In the genomic region with DNA sequence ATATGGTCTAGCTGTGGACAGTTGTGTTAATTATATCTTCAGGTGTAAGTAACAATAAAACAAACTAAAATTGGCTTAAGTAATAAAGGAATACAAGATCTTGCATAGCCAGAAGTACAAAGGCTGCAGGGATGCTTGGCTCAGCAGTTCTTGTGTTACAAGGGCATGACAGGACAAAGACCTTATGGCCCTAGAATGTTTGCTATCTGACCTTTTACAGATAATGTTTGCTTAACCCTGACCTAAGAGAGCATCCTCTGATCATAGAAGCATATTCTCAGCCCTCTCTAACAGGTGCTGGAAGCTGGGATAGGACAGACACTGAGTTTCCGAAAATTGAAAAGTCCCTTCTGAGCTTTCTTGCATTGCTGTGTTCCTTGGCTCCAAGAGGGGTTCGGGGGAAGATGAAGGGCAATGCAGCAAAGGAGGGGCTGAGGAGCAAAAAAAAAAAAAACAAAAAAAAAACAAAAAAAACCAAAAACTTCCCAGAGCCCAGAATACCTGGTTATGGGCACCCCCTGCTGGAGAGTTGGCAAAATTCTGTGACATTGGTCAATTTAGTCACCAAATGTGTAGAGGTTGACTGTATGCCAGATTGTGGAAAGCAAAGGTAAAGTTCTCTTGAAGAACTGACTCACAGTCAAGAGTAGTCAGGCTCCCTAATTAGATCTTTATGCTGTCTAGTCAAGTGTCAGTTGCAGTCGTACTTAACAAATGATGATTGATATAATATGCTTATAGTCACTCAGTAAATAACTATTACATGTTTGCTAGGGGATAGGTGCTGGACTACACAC, we compare ENCODE assay signal across 1 cellular context.
TF ChIP-seq lines count a peak whose summit lies in the region.

No MANE protein-coding gene starts in this region.

TF ChIP-seq in HepG2, 621 proteins besides CTCF, POLR2A, EP300 and RAD21 (continued from another document and continues in another):
- TF ChIP-seq, protein P1, sequence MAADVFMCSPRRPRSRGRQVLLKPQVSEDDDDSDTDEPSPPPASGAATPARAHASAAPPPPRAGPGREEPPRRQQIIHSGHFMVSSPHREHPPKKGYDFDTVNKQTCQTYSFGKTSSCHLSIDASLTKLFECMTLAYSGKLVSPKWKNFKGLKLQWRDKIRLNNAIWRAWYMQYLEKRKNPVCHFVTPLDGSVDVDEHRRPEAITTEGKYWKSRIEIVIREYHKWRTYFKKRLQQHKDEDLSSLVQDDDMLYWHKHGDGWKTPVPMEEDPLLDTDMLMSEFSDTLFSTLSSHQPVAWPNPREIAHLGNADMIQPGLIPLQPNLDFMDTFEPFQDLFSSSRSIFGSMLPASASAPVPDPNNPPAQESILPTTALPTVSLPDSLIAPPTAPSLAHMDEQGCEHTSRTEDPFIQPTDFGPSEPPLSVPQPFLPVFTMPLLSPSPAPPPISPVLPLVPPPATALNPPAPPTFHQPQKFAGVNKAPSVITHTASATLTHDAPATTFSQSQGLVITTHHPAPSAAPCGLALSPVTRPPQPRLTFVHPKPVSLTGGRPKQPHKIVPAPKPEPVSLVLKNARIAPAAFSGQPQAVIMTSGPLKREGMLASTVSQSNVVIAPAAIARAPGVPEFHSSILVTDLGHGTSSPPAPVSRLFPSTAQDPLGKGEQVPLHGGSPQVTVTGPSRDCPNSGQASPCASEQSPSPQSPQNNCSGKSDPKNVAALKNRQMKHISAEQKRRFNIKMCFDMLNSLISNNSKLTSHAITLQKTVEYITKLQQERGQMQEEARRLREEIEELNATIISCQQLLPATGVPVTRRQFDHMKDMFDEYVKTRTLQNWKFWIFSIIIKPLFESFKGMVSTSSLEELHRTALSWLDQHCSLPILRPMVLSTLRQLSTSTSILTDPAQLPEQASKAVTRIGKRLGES (CRISPR knock-in tag; IDR thresholded peaks at IDR 0.05; ENCODE audit: borderline replicate concordance) = no peak
- TF ChIP-seq XRCC5 (optimal IDR thresholded peaks at IDR 0.05; ENCODE audit: low read length) (no peak), RCOR2 (CRISPR knock-in tag; IDR thresholded peaks at IDR 0.05) (peak; percentile 62; the same call in 1 of the 2 replicates), HNF4G (IDR thresholded peaks at IDR 0.05; ENCODE audit: borderline replicate concordance, low read depth, low read length) (0 out of 2 replicates have a peak, but pooled peaks have one; percentile 10), HNF4G (CRISPR knock-in tag; IDR thresholded peaks at IDR 0.05; ENCODE audit: borderline replicate concordance, low read depth) (no peak), GLI4 (CRISPR knock-in tag; IDR thresholded peaks at IDR 0.05; ENCODE audit: borderline replicate concordance) (no peak), RARA (CRISPR knock-in tag; IDR thresholded peaks at IDR 0.05) (peak; percentile 77), FOXC1 (CRISPR knock-in tag; IDR thresholded peaks at IDR 0.05; ENCODE audit: borderline replicate concordance) (no peak; the same call in 1 of the 2 replicates), RBFOX2 (IDR thresholded peaks at IDR 0.05; ENCODE audit: low read depth, low read length) (no peak), SIX1 (CRISPR knock-in tag; IDR thresholded peaks at IDR 0.05; ENCODE audit: borderline replicate concordance) (peak; percentile 69), KLF15 (CRISPR knock-in tag; IDR thresholded peaks at IDR 0.05; ENCODE audit: borderline replicate concordance) (no peak), SP5 (CRISPR knock-in tag; IDR thresholded peaks at IDR 0.05; ENCODE audit: borderline replicate concordance, low read depth) (peak; percentile 11; the same call in 1 of the 2 replicates), PTBP1 (IDR thresholded peaks at IDR 0.05; ENCODE audit: low read depth, low read length, poor library complexity, severe bottlenecking) (no peak), HNRNPL (IDR thresholded peaks at IDR 0.05; ENCODE audit: low read depth, low read length) (no peak), ZNF782 (CRISPR knock-in tag; IDR thresholded peaks at IDR 0.05; ENCODE audit: borderline replicate concordance) (no peak), GATAD1 (CRISPR knock-in tag; IDR thresholded peaks at IDR 0.05) (no peak), NPAS2 (CRISPR knock-in tag; IDR thresholded peaks at IDR 0.05; ENCODE audit: borderline replicate concordance) (no peak), ZBTB42 (CRISPR knock-in tag; IDR thresholded peaks at IDR 0.05) (no peak), ZNF605 (CRISPR knock-in tag; IDR thresholded peaks at IDR 0.05) (no peak), GZF1 (CRISPR knock-in tag; IDR thresholded peaks at IDR 0.05) (no peak), EHMT2 (IDR thresholded peaks at IDR 0.05; ENCODE audit: borderline replicate concordance, low read depth, low read length) (no peak), ZNF501 (CRISPR knock-in tag; IDR thresholded peaks at IDR 0.05) (no peak), MED13 (CRISPR knock-in tag; IDR thresholded peaks at IDR 0.05) (no peak), GATA4 (IDR thresholded peaks at IDR 0.05; ENCODE audit: borderline replicate concordance, low read depth) (no peak), ZNF674 (CRISPR knock-in tag; IDR thresholded peaks at IDR 0.05; ENCODE audit: low read depth) (no peak), TOPORS (CRISPR knock-in tag; IDR thresholded peaks at IDR 0.05) (no peak), ARNT2 (CRISPR knock-in tag; IDR thresholded peaks at IDR 0.05; ENCODE audit: low read depth) (no peak), ATF1 (CRISPR knock-in tag; IDR thresholded peaks at IDR 0.05) (no peak), ELF4 (CRISPR knock-in tag; IDR thresholded peaks at IDR 0.05; ENCODE audit: borderline replicate concordance) (no peak), ZNF138 (CRISPR knock-in tag; IDR thresholded peaks at IDR 0.05; ENCODE audit: low read depth) (no peak), KAT8 (CRISPR knock-in tag; IDR thresholded peaks at IDR 0.05) (no peak), RBM39 (IDR thresholded peaks at IDR 0.05; ENCODE audit: low read depth, low read length, poor library complexity, severe bottlenecking) (no peak), PCBP2 (optimal IDR thresholded peaks at IDR 0.05; ENCODE audit: low read depth, low read length, poor library complexity, severe bottlenecking) (no peak), SRSF1 (optimal IDR thresholded peaks at IDR 0.05; ENCODE audit: low read depth, low read length) (no peak), HOXD1 (CRISPR knock-in tag; IDR thresholded peaks at IDR 0.05) (no peak), TGIF2 (CRISPR knock-in tag; IDR thresholded peaks at IDR 0.05) (no peak), MXD4 (CRISPR knock-in tag; IDR thresholded peaks at IDR 0.05) (no peak), KDM5B (CRISPR knock-in tag; IDR thresholded peaks at IDR 0.05; ENCODE audit: borderline replicate concordance) (no peak), POGZ (CRISPR knock-in tag; IDR thresholded peaks at IDR 0.05) (no peak), NKX3-1 (CRISPR knock-in tag; IDR thresholded peaks at IDR 0.05) (no peak), KLF13 (CRISPR knock-in tag; IDR thresholded peaks at IDR 0.05) (no peak), KLF12 (CRISPR knock-in tag; IDR thresholded peaks at IDR 0.05; ENCODE audit: borderline replicate concordance) (no peak), ZNF317 (CRISPR knock-in tag; IDR thresholded peaks at IDR 0.05) (no peak), ZNF766 (CRISPR knock-in tag; IDR thresholded peaks at IDR 0.05; ENCODE audit: borderline replicate concordance) (no peak), ZKSCAN5 (CRISPR knock-in tag; IDR thresholded peaks at IDR 0.05) (no peak)
- TF ChIP-seq, protein P2, sequence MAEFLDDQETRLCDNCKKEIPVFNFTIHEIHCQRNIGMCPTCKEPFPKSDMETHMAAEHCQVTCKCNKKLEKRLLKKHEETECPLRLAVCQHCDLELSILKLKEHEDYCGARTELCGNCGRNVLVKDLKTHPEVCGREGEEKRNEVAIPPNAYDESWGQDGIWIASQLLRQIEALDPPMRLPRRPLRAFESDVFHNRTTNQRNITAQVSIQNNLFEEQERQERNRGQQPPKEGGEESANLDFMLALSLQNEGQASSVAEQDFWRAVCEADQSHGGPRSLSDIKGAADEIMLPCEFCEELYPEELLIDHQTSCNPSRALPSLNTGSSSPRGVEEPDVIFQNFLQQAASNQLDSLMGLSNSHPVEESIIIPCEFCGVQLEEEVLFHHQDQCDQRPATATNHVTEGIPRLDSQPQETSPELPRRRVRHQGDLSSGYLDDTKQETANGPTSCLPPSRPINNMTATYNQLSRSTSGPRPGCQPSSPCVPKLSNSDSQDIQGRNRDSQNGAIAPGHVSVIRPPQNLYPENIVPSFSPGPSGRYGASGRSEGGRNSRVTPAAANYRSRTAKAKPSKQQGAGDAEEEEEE (CRISPR knock-in tag; IDR thresholded peaks at IDR 0.05; ENCODE audit: borderline replicate concordance) = no peak
- TF ChIP-seq, protein P3, sequence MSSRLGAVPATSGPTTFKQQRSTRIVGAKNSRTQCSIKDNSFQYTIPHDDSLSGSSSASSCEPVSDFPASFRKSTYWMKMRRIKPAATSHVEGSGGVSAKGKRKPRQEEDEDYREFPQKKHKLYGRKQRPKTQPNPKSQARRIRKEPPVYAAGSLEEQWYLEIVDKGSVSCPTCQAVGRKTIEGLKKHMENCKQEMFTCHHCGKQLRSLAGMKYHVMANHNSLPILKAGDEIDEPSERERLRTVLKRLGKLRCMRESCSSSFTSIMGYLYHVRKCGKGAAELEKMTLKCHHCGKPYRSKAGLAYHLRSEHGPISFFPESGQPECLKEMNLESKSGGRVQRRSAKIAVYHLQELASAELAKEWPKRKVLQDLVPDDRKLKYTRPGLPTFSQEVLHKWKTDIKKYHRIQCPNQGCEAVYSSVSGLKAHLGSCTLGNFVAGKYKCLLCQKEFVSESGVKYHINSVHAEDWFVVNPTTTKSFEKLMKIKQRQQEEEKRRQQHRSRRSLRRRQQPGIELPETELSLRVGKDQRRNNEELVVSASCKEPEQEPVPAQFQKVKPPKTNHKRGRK (CRISPR knock-in tag; IDR thresholded peaks at IDR 0.05) = no peak
- TF ChIP-seq, protein P4, sequence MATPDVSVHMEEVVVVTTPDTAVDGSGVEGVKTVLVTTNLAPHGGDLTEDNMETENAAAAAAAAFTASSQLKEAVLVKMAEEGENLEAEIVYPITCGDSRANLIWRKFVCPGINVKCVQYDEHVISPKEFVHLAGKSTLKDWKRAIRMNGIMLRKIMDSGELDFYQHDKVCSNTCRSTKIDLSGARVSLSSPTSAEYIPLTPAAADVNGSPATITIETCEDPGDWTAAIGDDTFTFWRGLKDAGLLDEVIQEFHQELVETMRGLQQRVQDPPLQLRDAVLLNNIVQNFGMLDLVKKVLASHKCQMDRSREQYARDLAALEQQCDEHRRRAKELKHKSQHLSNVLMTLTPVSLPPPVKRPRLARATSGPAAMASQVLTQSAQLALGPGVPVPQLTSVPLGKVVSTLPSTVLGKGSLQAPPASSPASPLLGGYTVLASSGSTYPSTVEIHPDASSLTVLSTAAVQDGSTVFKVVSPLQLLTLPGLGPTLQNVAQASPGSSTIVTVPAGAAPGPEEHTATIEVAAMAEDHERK (CRISPR knock-in tag; IDR thresholded peaks at IDR 0.05; ENCODE audit: low read depth) = no peak
- TF ChIP-seq, protein P5, sequence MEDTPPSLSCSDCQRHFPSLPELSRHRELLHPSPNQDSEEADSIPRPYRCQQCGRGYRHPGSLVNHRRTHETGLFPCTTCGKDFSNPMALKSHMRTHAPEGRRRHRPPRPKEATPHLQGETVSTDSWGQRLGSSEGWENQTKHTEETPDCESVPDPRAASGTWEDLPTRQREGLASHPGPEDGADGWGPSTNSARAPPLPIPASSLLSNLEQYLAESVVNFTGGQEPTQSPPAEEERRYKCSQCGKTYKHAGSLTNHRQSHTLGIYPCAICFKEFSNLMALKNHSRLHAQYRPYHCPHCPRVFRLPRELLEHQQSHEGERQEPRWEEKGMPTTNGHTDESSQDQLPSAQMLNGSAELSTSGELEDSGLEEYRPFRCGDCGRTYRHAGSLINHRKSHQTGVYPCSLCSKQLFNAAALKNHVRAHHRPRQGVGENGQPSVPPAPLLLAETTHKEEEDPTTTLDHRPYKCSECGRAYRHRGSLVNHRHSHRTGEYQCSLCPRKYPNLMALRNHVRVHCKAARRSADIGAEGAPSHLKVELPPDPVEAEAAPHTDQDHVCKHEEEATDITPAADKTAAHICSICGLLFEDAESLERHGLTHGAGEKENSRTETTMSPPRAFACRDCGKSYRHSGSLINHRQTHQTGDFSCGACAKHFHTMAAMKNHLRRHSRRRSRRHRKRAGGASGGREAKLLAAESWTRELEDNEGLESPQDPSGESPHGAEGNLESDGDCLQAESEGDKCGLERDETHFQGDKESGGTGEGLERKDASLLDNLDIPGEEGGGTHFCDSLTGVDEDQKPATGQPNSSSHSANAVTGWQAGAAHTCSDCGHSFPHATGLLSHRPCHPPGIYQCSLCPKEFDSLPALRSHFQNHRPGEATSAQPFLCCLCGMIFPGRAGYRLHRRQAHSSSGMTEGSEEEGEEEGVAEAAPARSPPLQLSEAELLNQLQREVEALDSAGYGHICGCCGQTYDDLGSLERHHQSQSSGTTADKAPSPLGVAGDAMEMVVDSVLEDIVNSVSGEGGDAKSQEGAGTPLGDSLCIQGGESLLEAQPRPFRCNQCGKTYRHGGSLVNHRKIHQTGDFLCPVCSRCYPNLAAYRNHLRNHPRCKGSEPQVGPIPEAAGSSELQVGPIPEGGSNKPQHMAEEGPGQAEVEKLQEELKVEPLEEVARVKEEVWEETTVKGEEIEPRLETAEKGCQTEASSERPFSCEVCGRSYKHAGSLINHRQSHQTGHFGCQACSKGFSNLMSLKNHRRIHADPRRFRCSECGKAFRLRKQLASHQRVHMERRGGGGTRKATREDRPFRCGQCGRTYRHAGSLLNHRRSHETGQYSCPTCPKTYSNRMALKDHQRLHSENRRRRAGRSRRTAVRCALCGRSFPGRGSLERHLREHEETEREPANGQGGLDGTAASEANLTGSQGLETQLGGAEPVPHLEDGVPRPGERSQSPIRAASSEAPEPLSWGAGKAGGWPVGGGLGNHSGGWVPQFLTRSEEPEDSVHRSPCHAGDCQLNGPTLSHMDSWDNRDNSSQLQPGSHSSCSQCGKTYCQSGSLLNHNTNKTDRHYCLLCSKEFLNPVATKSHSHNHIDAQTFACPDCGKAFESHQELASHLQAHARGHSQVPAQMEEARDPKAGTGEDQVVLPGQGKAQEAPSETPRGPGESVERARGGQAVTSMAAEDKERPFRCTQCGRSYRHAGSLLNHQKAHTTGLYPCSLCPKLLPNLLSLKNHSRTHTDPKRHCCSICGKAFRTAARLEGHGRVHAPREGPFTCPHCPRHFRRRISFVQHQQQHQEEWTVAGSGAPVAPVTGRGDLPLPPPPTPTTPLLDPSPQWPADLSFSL (CRISPR knock-in tag; IDR thresholded peaks at IDR 0.05) = no peak
- TF ChIP-seq, protein P6, sequence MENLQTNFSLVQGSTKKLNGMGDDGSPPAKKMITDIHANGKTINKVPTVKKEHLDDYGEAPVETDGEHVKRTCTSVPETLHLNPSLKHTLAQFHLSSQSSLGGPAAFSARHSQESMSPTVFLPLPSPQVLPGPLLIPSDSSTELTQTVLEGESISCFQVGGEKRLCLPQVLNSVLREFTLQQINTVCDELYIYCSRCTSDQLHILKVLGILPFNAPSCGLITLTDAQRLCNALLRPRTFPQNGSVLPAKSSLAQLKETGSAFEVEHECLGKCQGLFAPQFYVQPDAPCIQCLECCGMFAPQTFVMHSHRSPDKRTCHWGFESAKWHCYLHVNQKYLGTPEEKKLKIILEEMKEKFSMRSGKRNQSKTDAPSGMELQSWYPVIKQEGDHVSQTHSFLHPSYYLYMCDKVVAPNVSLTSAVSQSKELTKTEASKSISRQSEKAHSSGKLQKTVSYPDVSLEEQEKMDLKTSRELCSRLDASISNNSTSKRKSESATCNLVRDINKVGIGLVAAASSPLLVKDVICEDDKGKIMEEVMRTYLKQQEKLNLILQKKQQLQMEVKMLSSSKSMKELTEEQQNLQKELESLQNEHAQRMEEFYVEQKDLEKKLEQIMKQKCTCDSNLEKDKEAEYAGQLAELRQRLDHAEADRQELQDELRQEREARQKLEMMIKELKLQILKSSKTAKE (CRISPR knock-in tag; IDR thresholded peaks at IDR 0.05; ENCODE audit: borderline replicate concordance) = no peak
